Comparison of ENCODE assay signal across 2 cellular contexts in genomic region chr7:131945313-131945831, GRCh38.
TF ChIP-seq lines count a peak whose summit lies in the region.

No MANE protein-coding gene starts in this region.

TF ChIP-seq in Ishikawa, 13 proteins besides CTCF, POLR2A, EP300 and RAD21 (continued from another document):
- no peak for TF ChIP-seq REST (IDR thresholded peaks at IDR 0.05; ENCODE audit: low read depth)
- TF ChIP-seq FOXM1 (IDR thresholded peaks at IDR 0.05; ENCODE audit: borderline replicate concordance, low read depth): no peak
- no peak for TF ChIP-seq TEAD4 (IDR thresholded peaks at IDR 0.05)
- no peak for TF ChIP-seq YY1 (IDR thresholded peaks at IDR 0.05; ENCODE audit: low read depth)
- TF ChIP-seq CREB1 (IDR thresholded peaks at IDR 0.05; ENCODE audit: low read depth): no peak
- TF ChIP-seq EGR1 (IDR thresholded peaks at IDR 0.05): no peak
- no peak for TF ChIP-seq NFIC (IDR thresholded peaks at IDR 0.05)
- no peak for TF ChIP-seq ZBTB7A (IDR thresholded peaks at IDR 0.05; ENCODE audit: low read depth)
- no peak for TF ChIP-seq MAX (IDR thresholded peaks at IDR 0.05)
- no peak for TF ChIP-seq USF1 (IDR thresholded peaks at IDR 0.05)

TF ChIP-seq in H1, 55 proteins besides CTCF, POLR2A, EP300 and RAD21 (continued from another document):
- TF ChIP-seq CHD7 (IDR thresholded peaks at IDR 0.05; ENCODE audit: insufficient replicate concordance, low read length) (no peak), CREB1 (IDR thresholded peaks at IDR 0.05) (peak; percentile 67), E2F6 (IDR thresholded peaks at IDR 0.05) (peak; percentile 73), JUND (IDR thresholded peaks at IDR 0.05; ENCODE audit: low read length) (0 out of 2 replicates have a peak, but pooled peaks have one; percentile 49), SIRT6 (IDR thresholded peaks at IDR 0.05; ENCODE audit: low read length) (no peak), RBBP5 (IDR thresholded peaks at IDR 0.05; ENCODE audit: borderline replicate concordance, low read depth, low read length) (no peak), MAX (IDR thresholded peaks at IDR 0.05) (peak; percentile 66), EGR1 (IDR thresholded peaks at IDR 0.05; ENCODE audit: borderline replicate concordance, low read depth, low read length) (0 out of 2 replicates have a peak, but pooled peaks have one; percentile 11)
TF ChIP-seq in H1: peak in this region for 6.
